In genomic region chr12:1171657-1172056, GRCh38 we compare ENCODE assay signal across 1 cellular context.
TF ChIP-seq lines count a peak whose summit lies in the region.

No MANE protein-coding gene starts in this region.

TF ChIP-seq in K562, 482 proteins besides CTCF, POLR2A, EP300 and RAD21 (continued from another document):
- TF ChIP-seq PBX2 (CRISPR knock-in tag; IDR thresholded peaks at IDR 0.05; ENCODE audit: low read depth) (0 out of 2 replicates have a peak, but pooled peaks have one; percentile 40), PBX2 (tag; conservative IDR thresholded peaks at IDR 0.05; ENCODE audit: low read depth) (peak; percentile 97), MTA2 (IDR thresholded peaks at IDR 0.05; ENCODE audit: low read depth) (peak; percentile 57; the same call in 1 of the 2 replicates), ZNF398 (CRISPR knock-in tag; IDR thresholded peaks at IDR 0.05) (no peak), DMBX1 (CRISPR knock-in tag; IDR thresholded peaks at IDR 0.05; ENCODE audit: borderline replicate concordance) (no peak), TCF3 (CRISPR knock-in tag; IDR thresholded peaks at IDR 0.05) (peak; percentile 78), SMARCE1 (IDR thresholded peaks at IDR 0.05) (peak; percentile 59; the same call in 1 of the 2 replicates), NCOR1 (IDR thresholded peaks at IDR 0.05) (peak; percentile 60), DPF2 (IDR thresholded peaks at IDR 0.05) (peak; percentile 35; the same call in 1 of the 2 replicates), RAD51 (IDR thresholded peaks at IDR 0.05; ENCODE audit: borderline replicate concordance, low read depth) (no peak), IRF2 (CRISPR knock-in tag; IDR thresholded peaks at IDR 0.05) (no peak), TARDBP (IDR thresholded peaks at IDR 0.05) (no peak), ATF1 (CRISPR knock-in tag; IDR thresholded peaks at IDR 0.05) (no peak), ATF1 (tag; IDR thresholded peaks at IDR 0.05) (0 out of 2 replicates have a peak, but pooled peaks have one; percentile 16), TBL1XR1 (IDR thresholded peaks at IDR 0.05; ENCODE audit: low read length in 2 of 2) (peak in 1 of 2 experiments; percentile 14; a peak in 1 of 4 replicates), SMAD4 (CRISPR knock-in tag; conservative IDR thresholded peaks at IDR 0.05) (peak; percentile 35; the same call in 1 of the 2 replicates), ZNF830 (CRISPR knock-in tag; IDR thresholded peaks at IDR 0.05) (no peak), FOSL1 (tag; conservative IDR thresholded peaks at IDR 0.05) (peak; percentile 40; the same call in 1 of the 2 replicates), ZNF274 (IDR thresholded peaks at IDR 0.05; ENCODE audit: borderline replicate concordance, low read depth, low read length) (no peak), IRF1 (CRISPR knock-in tag; IDR thresholded peaks at IDR 0.05; ENCODE audit: borderline replicate concordance) (no peak), ZNF780A (CRISPR knock-in tag; IDR thresholded peaks at IDR 0.05) (no peak), HMG20A (CRISPR knock-in tag; conservative IDR thresholded peaks at IDR 0.05) (peak; percentile 91), ZC3H8 (IDR thresholded peaks at IDR 0.05) (no peak), BRCA1 (IDR thresholded peaks at IDR 0.05) (no peak), BRCA1 (CRISPR knock-in tag; IDR thresholded peaks at IDR 0.05) (no peak), SOX6 (IDR thresholded peaks at IDR 0.05) (peak; percentile 99), BRD4 (IDR thresholded peaks at IDR 0.05) (no peak)
